ENCODE assay signal across 8 cellular contexts in the genomic region with DNA sequence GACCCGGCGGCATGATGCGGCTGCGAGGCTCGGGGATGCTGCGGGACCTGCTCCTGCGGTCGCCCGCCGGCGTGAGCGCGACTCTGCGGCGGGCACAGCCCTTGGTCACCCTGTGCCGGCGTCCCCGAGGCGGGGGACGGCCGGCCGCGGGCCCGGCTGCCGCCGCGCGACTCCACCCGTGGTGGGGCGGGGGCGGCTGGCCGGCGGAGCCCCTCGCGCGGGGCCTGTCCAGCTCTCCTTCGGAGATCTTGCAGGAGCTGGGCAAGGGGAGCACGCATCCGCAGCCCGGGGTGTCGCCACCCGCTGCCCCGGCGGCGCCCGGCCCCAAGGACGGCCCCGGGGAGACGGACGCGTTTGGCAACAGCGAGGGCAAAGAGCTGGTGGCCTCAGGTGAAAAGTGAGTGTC. TPM values are rescaled to one million over a fixed set of nuclear protein-coding genes. Genes with fewer than 3 reads are reported as not detected.
A peak's percentile ranks its signal among the peaks of the same experiment; 100 is the strongest.
DNase-seq lines count a peak whose midpoint lies in the region; ATAC-seq, FAIRE-seq and TF ChIP-seq lines count a peak whose summit lies in the region.

No MANE protein-coding gene starts in this region.

- no peak for TF ChIP-seq RAD21 in H1 (IDR thresholded peaks at IDR 0.05 in 1 of 2, conservative IDR thresholded peaks at IDR 0.05 in 1 of 2; ENCODE audit: low read depth in 2 of 2, low read length in 2 of 2)

- TF ChIP-seq EP300 in H1 (IDR thresholded peaks at IDR 0.05; ENCODE audit: borderline replicate concordance in 1 of 2, low read depth in 2 of 2, low read length in 2 of 2) = no peak

- no peaks in the 10 kb centered on the region for H3K27me3 ChIP-seq in Karpas-422 (ENCODE audit: low read length)
- H3K27me3 ChIP-seq in H1 (replicated peaks in 1 of 4; ENCODE audit: control insufficient read depth in 3 of 4, extremely low read depth in 1 of 4, insufficient read depth in 3 of 4, low read length in 3 of 4) = no peaks in the 10 kb centered on the region

- H2BK15ac ChIP-seq in H1 (ENCODE audit: low read length) = no peak overlapping the region

- H3K4me3 Mint-ChIP-seq in naive thymus-derived CD8-positive, alpha-beta T cell = peak overlapping the region; percentile 93 to 100 (median 98)

- H3K23me2 ChIP-seq in H1 (ENCODE audit: low read depth, low read length) = peaks cover 4% of the 10 kb centered on the region; the same call in 1 of the 2 replicates

- peak overlapping the region; percentile 6; the same call in 1 of the 2 replicates for H3K18ac ChIP-seq in H1 (ENCODE audit: extremely low read depth, low read length)

- H2AFZ ChIP-seq in Karpas-422 (ENCODE audit: low read length) (no peak overlapping the region), H1 (ENCODE audit: low read length) (no peak overlapping the region)

- FAIRE-seq in H1 (lab: Jason Lieb, UNC) = no peak

- CTCF ChIA-PET in H1 (lab: Charles Lee; ENCODE audit: partially characterized antibody) = interaction anchor here (0.9 to 2.5 kb wide), 5 partner anchors 19 to 67 kb away, joined by 3 to 9 read pairs (median 3); no protein-coding TSS in a partner anchor

- no peak for DNase-seq in Karpas-422
- no peak for DNase-seq in H1 (ENCODE audit: low read depth in 1 of 2, low spot score in 2 of 2)
- no peak for DNase-seq in naive thymus-derived CD8-positive, alpha-beta T cell
- no peak for DNase-seq in stimulated activated CD4-positive, alpha-beta T cell treated with anti-CD3 and anti-CD28 coated beads, Interleukin-2, amount 100 ng/mL, for 48 hours
- DNase-seq in NCI-H1417 treated with DMSO at 0.1 percent for 48 hours (lab: John Stamatoyannopoulos, UW) = no peak

- H2AK5ac ChIP-seq in H1 (ENCODE audit: low read depth, low read length) = no peak overlapping the region

- H3K9ac ChIP-seq in Karpas-422 (ENCODE audit: low read length) (peak overlapping the region; percentile 89), H1 (replicated peaks in 1 of 4; ENCODE audit: extremely low read depth in 1 of 4, low read depth in 3 of 4, low read length in 3 of 4) (peak overlapping the region; percentile 26 to 94 (median 64); a peak in 5 of 7 replicates)

- H3K79me1 ChIP-seq in H1 (ENCODE audit: low read depth, low read length) = no peaks in the 10 kb centered on the region

- H2BK5ac ChIP-seq in H1 (ENCODE audit: low read depth, low read length) = no peak overlapping the region

- H3K79me2 ChIP-seq in Karpas-422 (ENCODE audit: low read length) (peaks cover 54% of the 10 kb centered on the region), H1 (ENCODE audit: control insufficient read depth in 1 of 2, insufficient read depth in 2 of 2, low read length in 2 of 2) (peaks cover 3 to 45% of the 10 kb centered on the region in 2 experiments; a peak in 3 of 4 replicates)

- peaks cover 7% of the 10 kb centered on the region; the same call in 1 of the 2 replicates for H3K36me3 ChIP-seq in Karpas-422 (ENCODE audit: insufficient read depth, low read length)
- no peaks in the 10 kb centered on the region for H3K36me3 ChIP-seq in H1 (ENCODE audit: control insufficient read depth in 2 of 4, insufficient read depth in 4 of 4, low read length in 3 of 4)

- H3K36me3 Mint-ChIP-seq in naive thymus-derived CD8-positive, alpha-beta T cell = peaks cover 0 to 19% (median 0%) of the 10 kb centered on the region in 3 donors

- no peak overlapping the region for H3K14ac ChIP-seq in H1 (ENCODE audit: insufficient read length)

- no peak for TF ChIP-seq CTCF in H1 (IDR thresholded peaks at IDR 0.05; ENCODE audit: control extremely low read depth in 1 of 3, insufficient read depth in 1 of 3, low read depth in 1 of 3, low read length in 3 of 3)

- no peak overlapping the region; the same call in 1 of the 2 replicates for H2BK12ac ChIP-seq in H1 (ENCODE audit: low read depth, low read length)

- H3K9me3 Mint-ChIP-seq in naive thymus-derived CD8-positive, alpha-beta T cell = no peaks in the 10 kb centered on the region

- H3K27ac ChIP-seq in Karpas-422 (ENCODE audit: low read length) = peak overlapping the region; percentile 80
- no peak overlapping the region for H3K27ac ChIP-seq in H1 (ENCODE audit: low read depth, low read length)

- H3K9me2 ChIP-seq in Karpas-422 (replicated peaks; ENCODE audit: insufficient read depth, low read length) = no peaks in the 10 kb centered on the region

- H4K20me1 ChIP-seq in Karpas-422 (ENCODE audit: insufficient read depth, low read depth, low read length) = peaks cover 22% of the 10 kb centered on the region
- H4K20me1 ChIP-seq in H1 (replicated peaks in 1 of 2; ENCODE audit: control insufficient read depth in 1 of 2, insufficient read depth in 2 of 2, low read length in 2 of 2) = no peaks in the 10 kb centered on the region

- H2BK20ac ChIP-seq in H1 (ENCODE audit: low read length) = no peak overlapping the region

- WGBS in H1 (ENCODE audit: extremely low coverage in 1 of 2, insufficient coverage in 1 of 2, insufficient read length in 1 of 2, insufficient replicate concordance in 2 of 2, low coverage in 1 of 2, low lambda C conversion rate in 2 of 2, missing lambda C conversion rate in 1 of 2), 2 experiments = 3% methylated on average over 32 of the region's 52 CpGs; no CpG with 5 or more reads in 1 of the 2 experiments

- POLR2A ChIA-PET in H1 (lab: Charles Lee; ENCODE audit: partially characterized antibody) = interaction anchor here (0.9 to 3.5 kb wide), 13 partner anchors 8 to 133 kb away, joined by 3 to 64 read pairs (median 5); a partner anchor contains a TSS
- POLR2A ChIA-PET in naive thymus-derived CD8-positive, alpha-beta T cell (lab: Charles Lee) = interaction anchor here (0.6 to 4.6 kb wide), 28 partner anchors 9 to 1119 kb away, joined by 3 to 33 read pairs (median 4); a partner anchor contains a TSS

- peak overlapping the region; percentile 88 for H3K4me2 ChIP-seq in Karpas-422 (ENCODE audit: low read depth, low read length, poor library complexity, severe bottlenecking)
- H3K4me2 ChIP-seq in H1 (ENCODE audit: insufficient read depth in 1 of 2, low read depth in 2 of 2, low read length in 2 of 2) = peak overlapping the region; percentile 87 to 89

- no peak overlapping the region for H3K23ac ChIP-seq in H1 (ENCODE audit: insufficient read length)

- H4K91ac ChIP-seq in H1 (replicated peaks; ENCODE audit: insufficient read length, low read length) = no peak overlapping the region

- H3K27me3 Mint-ChIP-seq in naive thymus-derived CD8-positive, alpha-beta T cell = no peaks in the 10 kb centered on the region

- no peak overlapping the region for H3K4ac ChIP-seq in H1 (replicated peaks; ENCODE audit: insufficient read length, low read depth, low read length)

- no peak overlapping the region for H2BK120ac ChIP-seq in H1 (replicated peaks; ENCODE audit: low read depth, low read length)

- H4K5ac ChIP-seq in H1 (ENCODE audit: insufficient read length, low read depth, low read length) = no peak overlapping the region

- no peak overlapping the region for H3K56ac ChIP-seq in H1 (replicated peaks; ENCODE audit: insufficient read length, low read depth, low read length)

- peak overlapping the region; percentile 89 for H3K4me3 ChIP-seq in Karpas-422 (ENCODE audit: low read length)
- H3K4me3 ChIP-seq in H1 (ENCODE audit: extremely low read depth in 1 of 4, insufficient read depth in 2 of 4, low read depth in 3 of 4, low read length in 4 of 4) = peak overlapping the region; percentile 63 to 83 (median 75)

- H3K4me1 ChIP-seq in Karpas-422 (ENCODE audit: low read length) = peaks cover 45% of the 10 kb centered on the region
- peaks cover 0 to 12% (median 2%) of the 10 kb centered on the region in 4 experiments; a peak in 2 of 7 replicates for H3K4me1 ChIP-seq in H1 (replicated peaks in 1 of 4; ENCODE audit: control insufficient read depth in 3 of 4, insufficient read depth in 4 of 4, low read length in 3 of 4)

- ATAC-seq in GM19397 (IDR thresholded peaks at IDR 0.05; ENCODE audit: unreplicated experiment) (peak; percentile 10), GM18867 (IDR thresholded peaks at IDR 0.05; ENCODE audit: unreplicated experiment) (no peak), GM19035 (IDR thresholded peaks at IDR 0.05; ENCODE audit: unreplicated experiment) (no peak)
- ATAC-seq in naive thymus-derived CD8-positive, alpha-beta T cell = no peak

- peak overlapping the region; percentile 74 to 99 (median 98) for H3K27ac Mint-ChIP-seq in naive thymus-derived CD8-positive, alpha-beta T cell

- TF ChIP-seq POLR2A in H1 (IDR thresholded peaks at IDR 0.05; ENCODE audit: control extremely low read depth in 1 of 2, low read depth in 2 of 2, low read length in 2 of 2) = no peak

- H3K9me3 ChIP-seq in Karpas-422 (ENCODE audit: low read length) = no peaks in the 10 kb centered on the region
- H3K9me3 ChIP-seq in H1 (ENCODE audit: insufficient read depth in 2 of 2, low read depth in 1 of 2, low read length in 1 of 2) = no peaks in the 10 kb centered on the region

- H3K4me1 Mint-ChIP-seq in naive thymus-derived CD8-positive, alpha-beta T cell = peaks cover 20 to 62% (median 52%) of the 10 kb centered on the region in 4 donors

- H4K8ac ChIP-seq in H1 (ENCODE audit: extremely low read depth, insufficient read depth, low read length) = peak overlapping the region; percentile 3; the same call in 1 of the 2 replicates

TF ChIP-seq in H1, 55 proteins besides CTCF, POLR2A, EP300 and RAD21:
- TF ChIP-seq KDM4A (IDR thresholded peaks at IDR 0.05; ENCODE audit: low read depth, low read length, severe bottlenecking) = peak; percentile 94
- no peak for TF ChIP-seq KDM1A (IDR thresholded peaks at IDR 0.05; ENCODE audit: borderline replicate concordance, low read length)

RNA-seq across cellular contexts. Expression of a gene that starts 0.5 kb away (rescaled TPM):
- 159 and 283 TPM in 2 replicates for total RNA-seq in Karpas-422 (2014; rRNA removed; shearing (Covaris generic); ENCODE audit: low replicate concordance)
- total RNA-seq in H1 (2021; fragmentation: NEBNext Ultra II Directional; extraction: Animal tissue kit (Norgen Biotek cat#: 25700)) = 81.8 and 89.8 TPM in 2 replicates
- polyA plus RNA-seq in H1 (2011; rRNA removed) = 8.6 and 15.7 TPM in 2 replicates
- 24.9 TPM for polyA plus RNA-seq in H1 (2011; cell fraction: cytosol; rRNA removed)
- 14.4 TPM for polyA plus RNA-seq in H1 (2011; cell fraction: nucleus; rRNA removed)
- polyA plus RNA-seq in H1 (2012, experiment 1 of 2) = 33.9 to 71.7 TPM (median 51.5 TPM) in 4 replicates
- polyA plus RNA-seq in H1 (2012, experiment 2 of 2) = 4.5 TPM
- 34.7 TPM for polyA plus RNA-seq in H1 (2013, experiment 1 of 2)
- polyA plus RNA-seq in H1 (2013, experiment 2 of 2) = 31.8 TPM
- polyA minus RNA-seq in H1 (2011; rRNA and poly(A)+ RNA removed) = 77.0 and 78.9 TPM in 2 replicates
- 38.8 TPM for polyA minus RNA-seq in H1 (2011; cell fraction: cytosol; rRNA and poly(A)+ RNA removed)
- 157 TPM for polyA minus RNA-seq in H1 (2011; cell fraction: nucleus; rRNA and poly(A)+ RNA removed)
- 100 to 1,000 TPM; 206 to 214 TPM for total RNA-seq in naive thymus-derived CD8-positive, alpha-beta T cell
- 10 to 100 TPM; 30.0 to 55.9 (median 40.8) TPM for polyA plus RNA-seq in naive thymus-derived CD8-positive, alpha-beta T cell
